Comparison of ENCODE assay signal across 8 cellular contexts in genomic region chr6:143528164-143528811, GRCh38. TPM values are rescaled to one million over a fixed set of nuclear protein-coding genes. Genes with fewer than 3 reads are reported as not detected.
DNase-seq lines count a peak whose midpoint lies in the region; ATAC-seq, FAIRE-seq and TF ChIP-seq lines count a peak whose summit lies in the region.

No MANE protein-coding gene starts in this region.

- POLR2A ChIA-PET in activated CD4-positive, alpha-beta T cell treated with anti-CD3 and anti-CD28 coated beads for 36 hours (lab: Charles Lee), result no interaction called here

- no peak for FAIRE-seq in HTR-8/SVneo (lab: Jason Lieb, UNC)

- no peak overlapping the region for H3K9ac ChIP-seq in parathyroid adenoma

- peak overlapping the region; percentile 75 for H3K27ac ChIP-seq in parathyroid adenoma
- H3K27ac ChIP-seq in ascending aorta, result no peak overlapping the region

- H3K36me3 ChIP-seq in parathyroid adenoma (ENCODE audit: control insufficient read depth, insufficient read depth, low read length) (no peaks in the 10 kb centered on the region), ascending aorta (no peaks in the 10 kb centered on the region)

- no peaks in the 10 kb centered on the region for H3K36me3 Mint-ChIP-seq in activated CD4-positive, alpha-beta T cell treated with anti-CD3 and anti-CD28 coated beads for 36 hours (ENCODE audit: low read depth)

- peak overlapping the region; percentile 77 for H3K27ac Mint-ChIP-seq in activated CD4-positive, alpha-beta T cell treated with anti-CD3 and anti-CD28 coated beads for 36 hours

- H3K4me1 ChIP-seq in parathyroid adenoma (peaks cover 28% of the 10 kb centered on the region), ascending aorta (no peaks in the 10 kb centered on the region)

- H3K27me3 Mint-ChIP-seq in activated CD4-positive, alpha-beta T cell treated with anti-CD3 and anti-CD28 coated beads for 36 hours, result no peaks in the 10 kb centered on the region

- intact Hi-C loops in activated CD4-positive, alpha-beta T cell treated with anti-CD3 and anti-CD28 coated beads for 36 hours (cut with DNase I, micrococcal nuclease), result loop anchor here in 1 of 2 experiments (5.0 kb wide), 1 partner anchor 484 kb away; no protein-coding TSS in a partner anchor
- intact Hi-C loops in ascending aorta (cut with DNase I), result no loop called here

- no peak for DNase-seq in activated CD4-positive, alpha-beta T cell treated with anti-CD3 and anti-CD28 coated beads for 36 hours
- no peak for DNase-seq in activated CD4-positive, alpha-beta T cell treated with anti-CD3 and anti-CD28 coated beads for 4 hours
- DNase-seq in OCI-M1 (lab: John Stamatoyannopoulos, UW) (peak; percentile 75), HTR-8/SVneo (ENCODE audit: insufficient read length, low spot score) (no peak), ascending aorta (ENCODE audit: low spot score in 2 of 2) (no peak)
- no peak for DNase-seq in stimulated activated CD4-positive, alpha-beta T cell treated with anti-CD3 and anti-CD28 coated beads, Interleukin-4, amount 100 ng/mL, for 1 hour

- ATAC-seq in activated CD4-positive, alpha-beta T cell treated with anti-CD3 and anti-CD28 coated beads for 36 hours, result peak; percentile 67
- ATAC-seq in HG02885 (IDR thresholded peaks at IDR 0.05; ENCODE audit: poor library complexity, unreplicated experiment), result peak; percentile 86

- H3K79me2 ChIP-seq in parathyroid adenoma, result no peaks in the 10 kb centered on the region

- H3K4me3 ChIP-seq in parathyroid adenoma (ENCODE audit: low read depth, low read length) (no peak overlapping the region), ascending aorta (no peak overlapping the region)

- H2AFZ ChIP-seq in parathyroid adenoma, result peak overlapping the region; percentile 54

- H3K4me1 Mint-ChIP-seq in activated CD4-positive, alpha-beta T cell treated with anti-CD3 and anti-CD28 coated beads for 36 hours, result peaks cover 11% of the 10 kb centered on the region

- CTCF ChIA-PET in activated CD4-positive, alpha-beta T cell treated with anti-CD3 and anti-CD28 coated beads for 36 hours (lab: Charles Lee), result interaction anchor here (0.7 to 2.5 kb wide), 4 partner anchors 10 to 19 kb away, joined by 3 to 7 read pairs (median 3); no protein-coding TSS in a partner anchor

- no peak overlapping the region for H3K4me2 ChIP-seq in parathyroid adenoma (ENCODE audit: low read length)

- TF ChIP-seq CTCF in parathyroid adenoma (IDR thresholded peaks at IDR 0.05) (no peak), ascending aorta (IDR thresholded peaks at IDR 0.05) (no peak)

- H3K9me3 Mint-ChIP-seq in activated CD4-positive, alpha-beta T cell treated with anti-CD3 and anti-CD28 coated beads for 36 hours (ENCODE audit: low read depth), result no peaks in the 10 kb centered on the region

- H3K9me3 ChIP-seq in parathyroid adenoma (ENCODE audit: control insufficient read depth, low read length) (no peaks in the 10 kb centered on the region), ascending aorta (no peaks in the 10 kb centered on the region)

- H3K4me3 Mint-ChIP-seq in activated CD4-positive, alpha-beta T cell treated with anti-CD3 and anti-CD28 coated beads for 36 hours, result no peak overlapping the region

- H3K27me3 ChIP-seq in parathyroid adenoma (ENCODE audit: control insufficient read depth, insufficient read depth, low read length) (no peaks in the 10 kb centered on the region), ascending aorta (no peaks in the 10 kb centered on the region)

RNA-seq across cellular contexts. Expression of gene FUCA2, which starts 16.8 kb away (rescaled TPM):
- 1 to 10 TPM; 6.7 to 7.8 TPM for total RNA-seq in activated CD4-positive, alpha-beta T cell treated with anti-CD3 and anti-CD28 coated beads for 36 hours
- total RNA-seq in ascending aorta, result 9.7 TPM
